Comparison of ENCODE assay signal across 9 cellular contexts in genomic region chr15:99719096-99719541, GRCh38. TPM values are rescaled to one million over a fixed set of nuclear protein-coding genes. Genes with fewer than 3 reads are reported as not detected.
DNase-seq lines count a peak whose midpoint lies in the region; ATAC-seq and TF ChIP-seq lines count a peak whose summit lies in the region.
"Had no signal": no experiment of that assay in that cellular context is flagged by ENCODE, and none has a peak within 500 bp of the region (broad histone marks: within the 10 kb centered on the region; RNA-seq: fewer than 3 reads in every experiment).

No MANE protein-coding gene starts in this region.

- intact Hi-C loops in left cardiac atrium (cut with DNase I), result loop anchor here in 1 of 2 donors (5.0 kb wide), 1 partner anchor 432 kb away; no protein-coding TSS in a partner anchor

- DNase-seq in AG10803 (ENCODE audit: low read depth) (peak; percentile 82), RPMI8226 (no peak), left cardiac atrium (no peak)
- no peak for DNase-seq in central memory CD4-positive, alpha-beta T cell
- no peak for DNase-seq in activated CD8-positive, alpha-beta memory T cell treated with anti-CD3 and anti-CD28 coated beads, Interleukin-2, amount 50 U/mL, for 4 hours
- DNase-seq: activated CD4-positive, alpha-beta T cell treated with anti-CD3 and anti-CD28 coated beads, Interleukin-2, amount 50 U/mL, for 4 hours had no signal

- H3K27me3 Mint-ChIP-seq in activated naive CD8-positive, alpha-beta T cell, result no peaks in the 10 kb centered on the region

- peak overlapping the region; percentile 42 for H3K4me3 Mint-ChIP-seq in activated naive CD8-positive, alpha-beta T cell

- TF ChIP-seq CTCF in AG10803 (conservative IDR thresholded peaks at IDR 0.05; ENCODE audit: low read length), result no peak

- peaks cover 34% of the 10 kb centered on the region for H3K4me1 Mint-ChIP-seq in activated naive CD8-positive, alpha-beta T cell (ENCODE audit: low read depth)

- no peak overlapping the region for H3K4me3 ChIP-seq in AG10803 (ENCODE audit: low read length)

- ATAC-seq in GM19395 (IDR thresholded peaks at IDR 0.05; ENCODE audit: unreplicated experiment) (peak; percentile 85), HG03175 (IDR thresholded peaks at IDR 0.05; ENCODE audit: unreplicated experiment) (peak; percentile 73), left cardiac atrium (no peak)

- H3K36me3 Mint-ChIP-seq in activated naive CD8-positive, alpha-beta T cell, result no peaks in the 10 kb centered on the region

- H3K27ac Mint-ChIP-seq in activated naive CD8-positive, alpha-beta T cell, result no peak overlapping the region

- H3K9me3 Mint-ChIP-seq in activated naive CD8-positive, alpha-beta T cell (ENCODE audit: low read depth), result no peaks in the 10 kb centered on the region

RNA-seq across cellular contexts. Expression of gene LYSMD4, which starts 14.1 kb away (rescaled TPM):
- total RNA-seq in left cardiac atrium, result 10 to 100 TPM in 1 of 2 donors, 1 to 10 TPM in 1; 7.8 to 11.5 TPM

Comparison
In these comparisons a context has a peak if more than half of its experiments do, and no peak if none do; other contexts are left out.
1. ATAC-seq: peak in GM19395 (single experiment) and HG03175 (single experiment); none in left cardiac atrium (0 of 2).